9 cellular contexts compared by ENCODE assay signal in the genomic region with DNA sequence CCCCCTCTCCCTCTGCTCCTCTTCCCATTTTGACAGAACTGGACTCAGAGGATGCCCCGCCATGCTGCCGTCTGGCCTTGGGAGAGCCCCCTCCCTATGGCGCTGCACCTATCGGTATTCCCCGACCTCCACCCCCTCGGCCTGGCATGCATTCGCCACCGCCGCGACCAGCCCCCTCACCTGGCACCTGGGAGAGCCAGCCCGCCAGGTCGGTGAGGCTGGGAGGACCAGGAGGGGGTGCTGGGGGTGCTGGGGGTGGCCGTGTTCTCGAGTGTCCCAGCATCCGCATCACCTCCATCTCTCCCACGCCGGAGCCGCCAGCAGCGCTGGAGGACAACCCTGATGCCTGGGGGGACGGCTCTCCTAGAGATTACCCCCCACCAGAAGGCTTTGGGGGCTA. TPM values are rescaled to one million over a fixed set of nuclear protein-coding genes. Genes with fewer than 3 reads are reported as not detected.
A peak's percentile ranks its signal among the peaks of the same experiment; 100 is the strongest.
DNase-seq lines count a peak whose midpoint lies in the region; ATAC-seq, FAIRE-seq and TF ChIP-seq lines count a peak whose summit lies in the region.
"Had no signal": no experiment of that assay in that cellular context is flagged by ENCODE, and none has a peak within 500 bp of the region (broad histone marks: within the 10 kb centered on the region; RNA-seq: fewer than 3 reads in every experiment).

No MANE protein-coding gene starts in this region.

- no peak overlapping the region for H4K91ac ChIP-seq in neuronal stem cell (ENCODE audit: low read depth, low read length, poor library complexity)

- 88% methylated on average over 19 of the region's 20 CpGs for WGBS in HUES64
- WGBS in neuronal stem cell (ENCODE audit: extremely low coverage in 2 of 2, insufficient read length in 2 of 2, insufficient replicate concordance in 1 of 2), 2 donors, result no CpG with 5 or more reads among the region's 20 CpGs

- no peaks in the 10 kb centered on the region for H3K9me3 ChIP-seq in A673 (ENCODE audit: low read depth, low read length, poor library complexity, severe bottlenecking)
- H3K9me3 ChIP-seq in HUES64 (ENCODE audit: insufficient read depth, low read depth, low read length), result no peaks in the 10 kb centered on the region
- no peaks in the 10 kb centered on the region for H3K9me3 ChIP-seq in neuronal stem cell (replicated peaks in 1 of 2; ENCODE audit: control insufficient read depth in 2 of 2, insufficient read depth in 1 of 2, low read depth in 1 of 2, low read length in 2 of 2)
- H3K9me3 ChIP-seq: neutrophil had no signal

- H3K9me3 Mint-ChIP-seq in endothelial cell (ENCODE audit: unreplicated experiment), result no peaks in the 10 kb centered on the region

- BruUV-seq in A673 (replicated peaks; lab: Mats Ljungman, UMichigan), result no TSS peak

- CTCF ChIA-PET in A673 (lab: Charles Lee), result no interaction called here

- peaks cover 13% of the 10 kb centered on the region for H3K36me3 ChIP-seq in A673 (ENCODE audit: insufficient read depth, low read length, poor library complexity, severe bottlenecking)
- H3K36me3 ChIP-seq in HUES64 (ENCODE audit: insufficient read depth, low read length), result peaks cover 18% of the 10 kb centered on the region
- peaks cover 23 to 43% of the 10 kb centered on the region in 2 donors for H3K36me3 ChIP-seq in neuronal stem cell (replicated peaks in 1 of 2; ENCODE audit: control insufficient read depth in 2 of 2, insufficient read depth in 2 of 2, low read length in 2 of 2)
- H3K36me3 ChIP-seq: neutrophil had no signal

- H2BK5ac ChIP-seq in neuronal stem cell (ENCODE audit: low read length), result peak overlapping the region; percentile 84

- no peaks in the 10 kb centered on the region for H3K27me3 ChIP-seq in A673 (replicated peaks; ENCODE audit: insufficient read depth, low read depth, low read length, poor library complexity)
- H3K27me3 ChIP-seq in HUES64 (ENCODE audit: insufficient read depth, low read length), result no peaks in the 10 kb centered on the region
- H3K27me3 ChIP-seq in neuronal stem cell (ENCODE audit: control insufficient read depth in 3 of 3, insufficient read depth in 3 of 3, low read depth in 1 of 3, low read length in 3 of 3), result no peaks in the 10 kb centered on the region

- H3K4me2 ChIP-seq in neuronal stem cell (ENCODE audit: insufficient read depth, low read length, poor library complexity, severe bottlenecking), result peak overlapping the region; percentile 74

- H3K14ac ChIP-seq in neuronal stem cell (ENCODE audit: low read length), result no peak overlapping the region

- H3K4me1 Mint-ChIP-seq in endothelial cell (ENCODE audit: unreplicated experiment), result peaks cover 19% of the 10 kb centered on the region

- TF ChIP-seq CTCF in A673 (conservative IDR thresholded peaks at IDR 0.05; ENCODE audit: low read depth, low read length) (no peak), endothelial cell (IDR thresholded peaks at IDR 0.05; ENCODE audit: unreplicated experiment) (no peak)

- no peaks in the 10 kb centered on the region for H3K36me3 Mint-ChIP-seq in endothelial cell (ENCODE audit: low read depth, unreplicated experiment)

- H2AFZ ChIP-seq in neuronal stem cell (ENCODE audit: low read length), result peak overlapping the region; percentile 91

- H3K4me3 ChIP-seq in A673 (ENCODE audit: low read depth, low read length, poor library complexity, severe bottlenecking) (peak overlapping the region; percentile 95), HUES64 (ENCODE audit: low read length) (peak overlapping the region; percentile 63), neuronal stem cell (ENCODE audit: low read length in 2 of 2) (peak overlapping the region; percentile 83 to 92)

- H3K9ac ChIP-seq in HUES64 (ENCODE audit: low read depth, low read length) (no peak overlapping the region), neuronal stem cell (ENCODE audit: low read depth, low read length, poor library complexity) (no peak overlapping the region)

- H3K27ac Mint-ChIP-seq in endothelial cell (ENCODE audit: unreplicated experiment), result no peak overlapping the region

- peaks cover 2% of the 10 kb centered on the region for H3K79me1 ChIP-seq in neuronal stem cell (ENCODE audit: low read depth, low read length)

- H2BK12ac ChIP-seq in neuronal stem cell (ENCODE audit: low read length), result no peak overlapping the region

- H3K23ac ChIP-seq in neuronal stem cell (ENCODE audit: low read depth, low read length, poor library complexity), result no peak overlapping the region

- peak overlapping the region; percentile 98 for H3K18ac ChIP-seq in neuronal stem cell (ENCODE audit: low read length)

- peak overlapping the region; percentile 53 for H3K4ac ChIP-seq in neuronal stem cell (ENCODE audit: low read length)

- H3K27ac ChIP-seq in A673 (ENCODE audit: low read depth, low read length, poor library complexity, severe bottlenecking) (no peak overlapping the region), HUES64 (ENCODE audit: low read depth, low read length) (no peak overlapping the region), neuronal stem cell (replicated peaks; ENCODE audit: low read length) (peak overlapping the region; percentile 75)
- H3K27ac ChIP-seq: neutrophil had no signal

- peak overlapping the region; percentile 99 for H2BK120ac ChIP-seq in neuronal stem cell (ENCODE audit: low read depth, low read length)

- ATAC-seq in GM18909 (IDR thresholded peaks at IDR 0.05; ENCODE audit: poor library complexity, unreplicated experiment), result no peak

- peaks cover 12% of the 10 kb centered on the region for H3K4me1 ChIP-seq in A673 (ENCODE audit: insufficient read depth, low read length, poor library complexity, severe bottlenecking)
- H3K4me1 ChIP-seq in HUES64 (ENCODE audit: insufficient read depth, low read length), result peaks cover 10% of the 10 kb centered on the region; the same call in 1 of the 2 replicates
- peaks cover 11 to 16% of the 10 kb centered on the region in 2 donors for H3K4me1 ChIP-seq in neuronal stem cell (ENCODE audit: control insufficient read depth in 2 of 2, insufficient read depth in 1 of 2, low read depth in 1 of 2, low read length in 2 of 2)

- POLR2A ChIA-PET in A673 (lab: Charles Lee; ENCODE audit: low non-redundant PET), result no interaction called here

- intact Hi-C loops in A673 (cut with micrococcal nuclease; ENCODE audit: unreplicated experiment), result loop anchor here (5.0 kb wide), 1 partner anchor 43 kb away; no protein-coding TSS in a partner anchor

- H4K8ac ChIP-seq in neuronal stem cell (ENCODE audit: low read depth, low read length), result no peak overlapping the region

- H3K4me3 Mint-ChIP-seq in endothelial cell (ENCODE audit: unreplicated experiment), result peak overlapping the region; percentile 77

- H2BK15ac ChIP-seq in neuronal stem cell (ENCODE audit: low read length), result peak overlapping the region; percentile 85

- FAIRE-seq in RCC 7860 (lab: Jason Lieb, UNC), result no peak

- H2AK5ac ChIP-seq in neuronal stem cell (ENCODE audit: low read depth, low read length), result peak overlapping the region; percentile 72

- peaks cover 9% of the 10 kb centered on the region for H3K27me3 Mint-ChIP-seq in endothelial cell (ENCODE audit: unreplicated experiment)

- DNase-seq in A673 (ENCODE audit: low spot score), result no peak
- DNase-seq in endothelial cell (ENCODE audit: low spot score), result no peak
- DNase-seq in neuronal stem cell (ENCODE audit: low spot score), result no peak
- no peak for DNase-seq in RCC 7860 (ENCODE audit: low spot score)
- DNase-seq in NCI-H187 (lab: John Stamatoyannopoulos, UW), result no peak
- no peak for DNase-seq in SIG-M5 (lab: John Stamatoyannopoulos, UW)

RNA-seq across cellular contexts. Expression of a gene that starts 1.5 kb away (rescaled TPM):
- total RNA-seq in A673 (2021) (38.1 and 69.0 TPM in 2 replicates), endothelial cell (ENCODE audit: unreplicated experiment) (42.4 TPM)
- 19.3 TPM for polyA plus RNA-seq in HUES64 (2013, experiment 1 of 2)
- 28.7 TPM for polyA plus RNA-seq in HUES64 (2013, experiment 2 of 2)
- polyA plus RNA-seq in neuronal stem cell (2013, experiment 1 of 2), result 50.5 TPM
- 49.8 TPM for polyA plus RNA-seq in neuronal stem cell (2013, experiment 2 of 2)

RNA-seq across cellular contexts. Expression of a gene that starts 29.3 kb away (rescaled TPM):
- total RNA-seq in A673 (2021) (8.6 and 17.3 TPM in 2 replicates), endothelial cell (ENCODE audit: unreplicated experiment) (49.0 TPM)
- polyA plus RNA-seq in HUES64 (2013, experiment 1 of 2), result 10.5 TPM
- polyA plus RNA-seq in HUES64 (2013, experiment 2 of 2), result 13.0 TPM
- polyA plus RNA-seq in neuronal stem cell (2013, experiment 1 of 2), result 16.1 TPM
- 16.0 TPM for polyA plus RNA-seq in neuronal stem cell (2013, experiment 2 of 2)

RNA-seq across cellular contexts. Expression of a gene that starts 29.7 kb away (rescaled TPM):
- not detected in 2 replicates for total RNA-seq in A673 (2021)
- polyA plus RNA-seq in HUES64 (2013, experiment 1 of 2), result not detected
- not detected for polyA plus RNA-seq in HUES64 (2013, experiment 2 of 2)
- 2.6 TPM for total RNA-seq in endothelial cell (ENCODE audit: unreplicated experiment)
- polyA plus RNA-seq in neuronal stem cell (2013, experiment 1 of 2), result 0.08 TPM
- polyA plus RNA-seq in neuronal stem cell (2013, experiment 2 of 2), result not detected

RNA-seq across cellular contexts. Expression of a gene that starts 34.6 kb away (rescaled TPM):
- total RNA-seq in A673 (2021) (0.84 and 1.5 TPM in 2 replicates), endothelial cell (ENCODE audit: unreplicated experiment) (74.6 TPM)
- 0.20 TPM for polyA plus RNA-seq in HUES64 (2013, experiment 1 of 2)
- 0.63 TPM for polyA plus RNA-seq in HUES64 (2013, experiment 2 of 2)
- polyA plus RNA-seq in neuronal stem cell (2013, experiment 1 of 2), result 0.01 TPM
- polyA plus RNA-seq in neuronal stem cell (2013, experiment 2 of 2), result 0.01 TPM

RNA-seq across cellular contexts. Expression of a gene that starts 58.2 kb away (rescaled TPM):
- total RNA-seq in A673 (2021) (6.6 and 8.9 TPM in 2 replicates), endothelial cell (ENCODE audit: unreplicated experiment) (9.5 TPM)
- polyA plus RNA-seq in HUES64 (2013, experiment 1 of 2), result 3.7 TPM
- 3.7 TPM for polyA plus RNA-seq in HUES64 (2013, experiment 2 of 2)
- 2.1 TPM for polyA plus RNA-seq in neuronal stem cell (2013, experiment 1 of 2)
- polyA plus RNA-seq in neuronal stem cell (2013, experiment 2 of 2), result 1.9 TPM
